In genomic region chr6:136763255-136763654, GRCh38 we compare ENCODE assay signal across 2 cellular contexts.
A peak's percentile ranks its signal among the peaks of the same experiment; 100 is the strongest.
TF ChIP-seq lines count a peak whose summit lies in the region.

No MANE protein-coding gene starts in this region.

TF ChIP-seq in GM12878, 131 proteins besides CTCF, POLR2A, EP300 and RAD21:
- 0 out of 2 replicates have a peak, but pooled peaks have one; percentile 3 for TF ChIP-seq MEF2A (IDR thresholded peaks at IDR 0.05; ENCODE audit: insufficient read depth, low read depth, low read length)
- TF ChIP-seq CBX3 (IDR thresholded peaks at IDR 0.05; ENCODE audit: borderline replicate concordance, low read depth): no peak
- peak; percentile 40 for TF ChIP-seq SKIL (IDR thresholded peaks at IDR 0.05; ENCODE audit: low read depth, poor library complexity, severe bottlenecking)

TF ChIP-seq in HepG2, 621 proteins besides CTCF, POLR2A, EP300 and RAD21:
- TF ChIP-seq ZNF552 (CRISPR knock-in tag; IDR thresholded peaks at IDR 0.05; ENCODE audit: borderline replicate concordance): no peak
- TF ChIP-seq GMEB1 (CRISPR knock-in tag; IDR thresholded peaks at IDR 0.05; ENCODE audit: borderline replicate concordance): no peak
- TF ChIP-seq ZKSCAN1 (IDR thresholded peaks at IDR 0.05; ENCODE audit: low read length): no peak
- no peak for TF ChIP-seq ZFP82 (CRISPR knock-in tag; IDR thresholded peaks at IDR 0.05; ENCODE audit: borderline replicate concordance)
